Comparison of ENCODE assay signal across 21 cellular contexts in genomic region chr2:71934320-71934593, GRCh38.
"Had no signal": no experiment of that assay in that cellular context is flagged by ENCODE, and none has a peak within 500 bp of the region (broad histone marks: within the 10 kb centered on the region; RNA-seq: fewer than 3 reads in every experiment).

No MANE protein-coding gene starts in this region.

- H3K4me3 ChIP-seq: cardiac muscle cell, hepatocyte, prostate gland, right atrium auricular region, skin epidermis, suprapubic skin, tibial nerve had no signal

- DNase-seq: activated CD4-positive, alpha-beta T cell treated with anti-CD3 and anti-CD28 coated beads for 4 hours; activated CD4-positive, alpha-beta T cell treated with anti-CD3 and anti-CD28 coated beads, Interleukin-2, amount 50 U/mL, for 48 hours; activated CD4-positive, CD25-positive, alpha-beta regulatory T cell; activated CD8-positive, alpha-beta memory T cell treated with anti-CD3 and anti-CD28 coated beads, Interleukin-2, amount 50 U/mL, for 48 hours; activated naive CD8-positive, alpha-beta T cell treated with anti-CD3 and anti-CD28 coated beads, Interleukin-2, amount 10 ng/mL, durations not matched to agents 7 days and 5 days; activated T-cell treated with anti-CD3 and anti-CD28 coated beads, Interleukin-2, amount 50 U/mL, for 4 hours; cortex of kidney; foreskin melanocyte; immature natural killer cell; midbrain; natural killer cell; stimulated activated CD4-positive, alpha-beta T cell treated with anti-CD3 and anti-CD28 coated beads, Interleukin-1b, Interleukin-23, amount 100 ng/mL, for 48 hours; stimulated activated naive CD8-positive, alpha-beta T cell treated with anti-CD3 and anti-CD28 coated beads, Interleukin-15, amount 100 ng/mL, for 72 hours; T-helper 1 cell had no signal

- H3K27me3 ChIP-seq: cardiac muscle cell, hepatocyte, right atrium auricular region, suprapubic skin, tibial nerve had no signal

- H3K4me2 ChIP-seq: hepatocyte had no signal

- H3K36me3 ChIP-seq: cardiac muscle cell, prostate gland, right atrium auricular region, suprapubic skin, tibial nerve had no signal

- H3K79me2 ChIP-seq: hepatocyte had no signal

- H3K9me3 ChIP-seq: prostate gland, right atrium auricular region, suprapubic skin, tibial nerve had no signal

- H2AFZ ChIP-seq: hepatocyte had no signal

- H3K4me1 ChIP-seq: prostate gland, right atrium auricular region had no signal

- H3K27ac ChIP-seq: cardiac muscle cell, prostate gland had no signal
